15 cellular contexts compared by ENCODE assay signal in the genomic region with DNA sequence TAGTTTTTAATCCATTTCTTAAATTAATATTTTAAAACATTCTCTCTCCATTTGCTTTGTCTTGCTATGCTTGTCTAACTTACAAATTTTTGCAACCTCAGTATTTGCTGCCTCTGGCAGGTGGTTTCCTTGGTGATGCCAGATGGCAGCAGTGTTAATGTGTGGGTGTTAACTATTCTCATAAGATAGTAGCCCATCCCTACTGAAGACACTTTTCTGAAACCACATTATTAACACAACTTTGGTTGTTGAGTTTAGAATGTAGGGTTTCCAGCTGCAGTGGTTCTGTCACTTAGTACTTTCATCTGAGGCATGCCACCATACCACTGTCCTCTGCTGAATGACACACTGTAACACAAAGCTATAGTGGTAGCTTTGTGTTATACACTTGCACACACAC.
DNase-seq lines count a peak whose midpoint lies in the region; ATAC-seq and TF ChIP-seq lines count a peak whose summit lies in the region.
"Had no signal": no experiment of that assay in that cellular context is flagged by ENCODE, and none has a peak within 500 bp of the region (broad histone marks: within the 10 kb centered on the region; RNA-seq: fewer than 3 reads in every experiment).

No MANE protein-coding gene starts in this region.

- no peaks in the 10 kb centered on the region for H3K9me3 ChIP-seq in BE2C
- H3K9me3 ChIP-seq: upper lobe of left lung had no signal

- no peak overlapping the region for H3K27ac ChIP-seq in RWPE1
- H3K27ac ChIP-seq: 22Rv1, upper lobe of left lung had no signal

- TF ChIP-seq CTCF in BE2C (IDR thresholded peaks at IDR 0.05; ENCODE audit: low read depth, low read length) (no peak), RWPE1 (conservative IDR thresholded peaks at IDR 0.05; ENCODE audit: low read depth) (no peak)

- no peaks in the 10 kb centered on the region for H3K27me3 ChIP-seq in BE2C
- H3K27me3 ChIP-seq: upper lobe of left lung had no signal

- H3K36me3 ChIP-seq in BE2C = no peaks in the 10 kb centered on the region

- H3K4me3 ChIP-seq in BE2C (ENCODE audit: low read depth, low read length) = no peak overlapping the region
- H3K4me3 ChIP-seq: upper lobe of left lung had no signal

- CTCF ChIA-PET in RWPE1 (lab: Yijun Ruan, JAX) = no interaction called here

- ATAC-seq in HG02623 (IDR thresholded peaks at IDR 0.05; ENCODE audit: unreplicated experiment) (peak; percentile 71), HG03469 (IDR thresholded peaks at IDR 0.05; ENCODE audit: unreplicated experiment) (peak; percentile 70)

- POLR2A ChIA-PET in RWPE1 (lab: Yijun Ruan, JAX; ENCODE audit: low non-redundant PET) = no interaction called here

- H3K4me1 ChIP-seq in BE2C = no peaks in the 10 kb centered on the region

- DNase-seq in DMS 273 (lab: John Stamatoyannopoulos, UW; ENCODE audit: unreplicated experiment) = peak; percentile 71
- no peak for DNase-seq in DMS 273 treated with DMSO at 0.1 percent for 48 hours (lab: John Stamatoyannopoulos, UW)
- DNase-seq in putamen (ENCODE audit: low spot score) = peak; percentile 29
- no peak for DNase-seq in BE2C
- DNase-seq in NCI-H446 (lab: John Stamatoyannopoulos, UW) = no peak
- DNase-seq in RWPE1 (ENCODE audit: low spot score) = no peak
- DNase-seq: activated CD4-positive, CD25-positive, alpha-beta regulatory T cell; CD8-positive, alpha-beta memory T cell; NCI-H146; stimulated activated CD4-positive, alpha-beta T cell treated with anti-CD3 and anti-CD28 coated beads, Interleukin-12 subunit alpha, Interleukin-12 subunit beta, amount 100 ng/mL, for 4 hours; SW 1271; upper lobe of left lung had no signal

Comparison
In these comparisons a context has a peak if more than half of its experiments do, and no peak if none do; other contexts are left out.
1. DNase-seq: peak in DMS 273 (single experiment) and putamen (single experiment); none in DMS 273 treated with DMSO at 0.1 percent for 48 hours (single experiment), BE2C (single experiment), NCI-H446 (0 of 2) and RWPE1 (single experiment).